Comparison of ENCODE assay signal across 1 cellular context in the genomic region with DNA sequence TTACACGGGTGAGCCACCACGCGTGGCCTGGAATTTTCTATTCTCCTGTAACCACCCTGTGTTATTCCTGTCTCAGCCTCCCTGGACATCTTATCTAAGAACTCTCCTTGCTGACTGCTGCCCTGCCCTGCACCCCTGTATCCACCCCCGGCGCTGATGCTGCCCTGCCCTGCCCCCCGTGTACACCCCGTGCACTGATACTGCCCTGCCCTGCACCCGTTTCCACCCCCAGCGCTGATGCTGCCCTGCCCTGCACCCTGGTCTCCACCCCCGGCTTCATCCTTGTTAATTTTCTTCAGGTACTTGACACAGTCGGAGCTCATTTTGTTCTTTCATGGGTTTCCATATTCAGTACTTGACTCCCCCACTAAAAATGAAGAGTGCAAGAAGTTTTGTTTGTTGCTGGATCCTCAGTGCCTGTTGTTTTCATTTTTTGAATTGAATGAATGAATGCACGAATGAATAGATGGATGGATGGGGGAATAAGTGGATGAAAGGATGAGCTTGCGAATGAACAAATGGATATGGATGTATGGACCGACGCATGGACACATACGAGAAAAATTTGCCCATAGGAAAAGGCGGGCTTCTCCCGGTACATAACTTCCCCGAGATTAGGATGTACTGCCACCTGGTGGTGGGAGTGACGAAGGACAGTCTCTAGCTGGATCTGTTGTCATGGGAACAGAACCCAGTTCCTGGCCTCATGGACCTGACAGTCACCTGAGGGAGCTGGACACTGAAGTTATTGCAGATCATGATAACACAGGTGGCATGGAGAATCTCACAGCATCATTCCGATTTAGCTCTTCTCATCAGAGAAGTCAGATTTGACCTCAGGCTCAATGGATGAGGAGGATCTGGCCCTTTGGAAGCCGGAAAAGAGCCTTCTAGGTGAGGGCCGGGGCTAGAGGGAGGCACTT.
A peak's percentile ranks its signal among the peaks of the same experiment; 100 is the strongest.
TF ChIP-seq lines count a peak whose summit lies in the region.

No MANE protein-coding gene starts in this region.

TF ChIP-seq in IMR-90, 13 proteins besides CTCF, POLR2A, EP300 and RAD21:
- TF ChIP-seq SMC3 (IDR thresholded peaks at IDR 0.05; ENCODE audit: low read depth, low read length) = peak; percentile 95
- TF ChIP-seq, protein P1, sequence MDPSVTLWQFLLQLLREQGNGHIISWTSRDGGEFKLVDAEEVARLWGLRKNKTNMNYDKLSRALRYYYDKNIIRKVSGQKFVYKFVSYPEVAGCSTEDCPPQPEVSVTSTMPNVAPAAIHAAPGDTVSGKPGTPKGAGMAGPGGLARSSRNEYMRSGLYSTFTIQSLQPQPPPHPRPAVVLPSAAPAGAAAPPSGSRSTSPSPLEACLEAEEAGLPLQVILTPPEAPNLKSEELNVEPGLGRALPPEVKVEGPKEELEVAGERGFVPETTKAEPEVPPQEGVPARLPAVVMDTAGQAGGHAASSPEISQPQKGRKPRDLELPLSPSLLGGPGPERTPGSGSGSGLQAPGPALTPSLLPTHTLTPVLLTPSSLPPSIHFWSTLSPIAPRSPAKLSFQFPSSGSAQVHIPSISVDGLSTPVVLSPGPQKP (IDR thresholded peaks at IDR 0.05; ENCODE audit: borderline replicate concordance, low read depth, low read length) = no peak
